In the genomic region with DNA sequence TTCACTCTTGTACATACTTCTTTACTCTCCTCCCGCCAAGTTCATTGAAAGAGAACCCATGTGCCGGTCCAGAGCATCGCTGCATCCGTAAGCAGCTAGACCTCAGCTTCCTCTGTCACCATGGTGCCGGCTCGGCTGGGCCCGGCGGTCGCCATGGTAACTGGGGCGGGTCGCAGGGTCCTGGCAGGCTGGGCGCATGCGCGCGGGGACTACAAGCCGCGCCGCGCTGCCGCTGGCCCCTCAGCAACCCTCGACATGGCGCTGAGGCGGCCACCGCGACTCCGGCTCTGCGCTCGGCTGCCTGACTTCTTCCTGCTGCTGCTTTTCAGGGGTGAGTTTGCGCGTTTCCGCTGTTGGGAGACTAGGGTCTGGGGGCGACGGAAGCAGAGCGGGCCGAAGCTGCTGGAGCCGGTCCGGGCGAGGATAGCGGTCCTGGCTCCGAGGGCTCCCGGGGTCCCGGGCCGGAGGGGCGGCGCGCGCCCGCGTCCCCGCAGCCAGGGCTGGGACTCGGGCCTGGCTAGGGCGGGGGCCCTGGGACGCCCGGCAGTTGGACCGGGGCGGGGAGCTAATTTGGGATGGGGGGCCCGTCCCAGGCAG, we compare ENCODE assay signal across 8 cellular contexts. TPM values are rescaled to one million over a fixed set of nuclear protein-coding genes. Genes with fewer than 3 reads are reported as not detected.
DNase-seq lines count a peak whose midpoint lies in the region; ATAC-seq, FAIRE-seq and TF ChIP-seq lines count a peak whose summit lies in the region.

Gene JAM3 (plus strand): TSS at position 244 of the 597 bp plus-strand sequence. CDS start 12 bp downstream, at position 256.

- H3K9me3 Mint-ChIP-seq in immature natural killer cell, result no peaks in the 10 kb centered on the region

- peak within 1 kb of the TSS; percentile 30 to 58 (median 51) for H3K4me3 ChIP-seq in skin epidermis

- H3K27ac ChIP-seq in caudate nucleus (ENCODE audit: low read depth, low read length) (peak within 1 kb of the TSS; percentile 93), skin epidermis (peak within 1 kb of the TSS in 18 of 21 experiments; percentile 14 to 92 (median 71))

- ATAC-seq in HG02884 (IDR thresholded peaks at IDR 0.05; ENCODE audit: unreplicated experiment), result peak; percentile 93
- peak; percentile 94 to 96 for ATAC-seq in activated CD4-positive, CD25-positive, alpha-beta regulatory T cell treated with anti-CD3 and anti-CD28 coated beads, Interleukin-2, amount 50 U/mL, for 24 hours

- DNase-seq in GM12891 (ENCODE audit: insufficient read length, low spot score) (peak; percentile 99), NCI-H2029 treated with DMSO at 0.1 percent for 48 hours (lab: John Stamatoyannopoulos, UW) (peak; percentile 64), caudate nucleus (lab: John Stamatoyannopoulos, UW) (peak; percentile 35 to 98 (median 93)), immature natural killer cell (peak; percentile 91 to 93 (median 93)), cortex of kidney (lab: John Stamatoyannopoulos, UW) (no peak)

- H3K4me1 Mint-ChIP-seq in immature natural killer cell, result peaks cover 7 to 8% of the 10 kb centered on the region in 2 donors

- peak within 1 kb of the TSS; percentile 84 to 92 (median 88) for H3K4me3 Mint-ChIP-seq in immature natural killer cell

- H3K27ac Mint-ChIP-seq in immature natural killer cell, result peak within 1 kb of the TSS in 5 of 6 donors; percentile 57 to 86 (median 77)

- TF ChIP-seq POLR2A in GM12891 (IDR thresholded peaks at IDR 0.05; ENCODE audit: low read depth, low read length), result no peak

- H3K27me3 Mint-ChIP-seq in immature natural killer cell (ENCODE audit: low read depth in 3 of 3), result peaks cover 10 to 19% (median 18%) of the 10 kb centered on the region in 3 donors

- H3K36me3 Mint-ChIP-seq in immature natural killer cell, result no peaks in the 10 kb centered on the region

- FAIRE-seq in GM12891 (lab: Jason Lieb, UNC), result peak; percentile 99

TF ChIP-seq in GM12891, 5 proteins besides CTCF, POLR2A, EP300 and RAD21:
- no peak for TF ChIP-seq SPI1 (IDR thresholded peaks at IDR 0.05; ENCODE audit: low read depth, low read length)
- TF ChIP-seq POU2F2 (IDR thresholded peaks at IDR 0.05; ENCODE audit: low read depth, low read length), result no peak
- no peak for TF ChIP-seq PAX5 (IDR thresholded peaks at IDR 0.05; ENCODE audit: insufficient read depth, low read length, severe bottlenecking)
- TF ChIP-seq TAF1 (IDR thresholded peaks at IDR 0.05; ENCODE audit: low read depth, low read length), result no peak
- TF ChIP-seq POLR2AphosphoS5 (IDR thresholded peaks at IDR 0.05; ENCODE audit: low read depth, low read length), result no peak

RNA-seq across cellular contexts. Expression of gene JAM3, which starts in this region (rescaled TPM):
- 2.0 TPM for polyA plus RNA-seq in GM12891 (2012; ENCODE audit: low read depth, missing spikeins)
- polyA plus RNA-seq in immature natural killer cell, result 1 to 10 TPM in 2 of 3 donors, not detected in 1; 1.6 to 1.9 TPM
